ENCODE assay signal across 12 cellular contexts in the genomic region with DNA sequence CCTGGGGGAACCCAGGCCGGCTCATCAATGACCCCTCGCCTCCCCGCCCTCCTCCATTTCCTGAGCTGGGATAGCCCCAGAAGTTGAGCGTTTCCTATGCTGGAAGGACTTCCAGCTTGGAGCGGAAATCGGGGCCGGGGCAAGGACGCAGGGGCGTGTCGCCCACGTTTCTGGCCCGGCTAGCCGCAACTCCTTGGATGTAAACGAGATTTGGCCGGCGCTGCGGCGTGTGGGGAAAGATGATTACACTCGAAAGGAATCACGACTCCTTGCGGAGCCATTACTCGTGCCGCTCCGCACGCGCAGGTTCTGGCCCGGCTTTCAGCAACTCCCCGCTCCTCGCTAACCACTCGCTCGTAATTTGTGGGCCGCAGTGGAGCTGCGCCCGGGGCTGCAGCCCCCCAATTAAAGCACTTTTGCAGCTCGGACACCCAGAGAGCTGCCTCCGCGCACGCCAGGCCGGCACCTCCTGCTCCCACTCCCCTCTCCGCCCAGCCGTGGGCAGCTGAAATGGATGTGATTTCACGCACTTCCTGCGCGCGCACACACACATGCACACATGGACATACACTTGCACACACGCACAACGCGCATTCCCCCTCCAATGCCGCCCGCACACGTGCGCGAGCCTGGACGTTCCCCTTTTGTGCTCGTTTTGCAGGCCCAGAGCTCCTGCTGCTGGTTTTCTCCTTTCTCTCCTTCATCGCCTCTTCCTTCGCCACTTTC. TPM values are rescaled to one million over a fixed set of nuclear protein-coding genes. Genes with fewer than 3 reads are reported as not detected.
DNase-seq lines count a peak whose midpoint lies in the region; ATAC-seq and TF ChIP-seq lines count a peak whose summit lies in the region.
"Had no signal": no experiment of that assay in that cellular context is flagged by ENCODE, and none has a peak within 500 bp of the region (broad histone marks: within the 10 kb centered on the region; RNA-seq: fewer than 3 reads in every experiment).

No MANE protein-coding gene starts in this region.

- H3K27ac ChIP-seq in brain microvascular endothelial cell, result no peak overlapping the region
- no peak overlapping the region for H3K27ac ChIP-seq in lower lobe of right lung
- H3K27ac ChIP-seq in thoracic aorta, result no peak overlapping the region
- H3K27ac ChIP-seq: transverse colon had no signal

- H3K27me3 ChIP-seq in brain microvascular endothelial cell (replicated peaks) (peaks cover 7% of the 10 kb centered on the region), lower lobe of right lung (ENCODE audit: low read depth) (peaks cover 92% of the 10 kb centered on the region), thoracic aorta (replicated peaks; ENCODE audit: insufficient read depth) (peaks cover 68% of the 10 kb centered on the region), BE2C (peaks cover 97% of the 10 kb centered on the region)

- intact Hi-C loops in Right ventricle myocardium superior (cut with DNase I), result no loop called here
- intact Hi-C loops in left ventricle myocardium superior (cut with micrococcal nuclease), result no loop called here
- intact Hi-C loops in lower lobe of right lung (cut with DNase I), result no loop called here

- H3K4me3 ChIP-seq in brain microvascular endothelial cell (ENCODE audit: low read depth, low read length) (peak overlapping the region; percentile 22), lower lobe of right lung (peak overlapping the region; percentile 38), thoracic aorta (peak overlapping the region; percentile 51), BE2C (ENCODE audit: low read depth, low read length) (no peak overlapping the region)

- in situ Hi-C loops in brain microvascular endothelial cell (cut with HindIII; ENCODE audit: low pct_ligation_motif_present, low sequenced_read_pairs), result no loop called here

- DNase-seq in Right ventricle myocardium superior, result no peak
- no peak for DNase-seq in left ventricle myocardium superior
- DNase-seq in brain microvascular endothelial cell, result peak; percentile 16
- no peak for DNase-seq in lower lobe of right lung
- DNase-seq in thoracic aorta (ENCODE audit: low spot score), result no peak
- no peak for DNase-seq in BE2C
- DNase-seq: dermis blood vessel endothelial cell, T-helper 1 cell, transverse colon had no signal

- ATAC-seq in Right ventricle myocardium superior (ENCODE audit: poor library complexity), result peak; percentile 31
- ATAC-seq in left ventricle myocardium superior, result no peak
- ATAC-seq in lower lobe of right lung, result no peak
- ATAC-seq in thoracic aorta (ENCODE audit: insufficient number of reproducible peaks, low FRiP score, low read depth), result no peak
- ATAC-seq in GM18519 (IDR thresholded peaks at IDR 0.05; ENCODE audit: low FRiP score, unreplicated experiment), result no peak
- no peak for ATAC-seq in HG03469 (IDR thresholded peaks at IDR 0.05; ENCODE audit: unreplicated experiment)

- no peaks in the 10 kb centered on the region for H3K36me3 ChIP-seq in brain microvascular endothelial cell (replicated peaks)
- H3K36me3 ChIP-seq in lower lobe of right lung, result no peaks in the 10 kb centered on the region
- no peaks in the 10 kb centered on the region for H3K36me3 ChIP-seq in thoracic aorta
- H3K36me3 ChIP-seq in BE2C, result no peaks in the 10 kb centered on the region
- H3K36me3 ChIP-seq: transverse colon had no signal

- H3K9me3 ChIP-seq in lower lobe of right lung, result no peaks in the 10 kb centered on the region
- no peaks in the 10 kb centered on the region for H3K9me3 ChIP-seq in thoracic aorta
- peaks cover 5% of the 10 kb centered on the region; the same call in 1 of the 2 replicates for H3K9me3 ChIP-seq in BE2C
- H3K9me3 ChIP-seq: transverse colon had no signal

- TF ChIP-seq CTCF in brain microvascular endothelial cell (IDR thresholded peaks at IDR 0.05; ENCODE audit: low read depth, low read length, missing control alignments), result no peak
- no peak for TF ChIP-seq CTCF in lower lobe of right lung (IDR thresholded peaks at IDR 0.05)
- TF ChIP-seq CTCF in thoracic aorta (IDR thresholded peaks at IDR 0.05), result no peak
- TF ChIP-seq CTCF in BE2C (IDR thresholded peaks at IDR 0.05; ENCODE audit: low read depth, low read length), result no peak

- H3K4me1 ChIP-seq in lower lobe of right lung, result peaks cover 34% of the 10 kb centered on the region
- peaks cover 15 to 32% of the 10 kb centered on the region in 2 donors for H3K4me1 ChIP-seq in thoracic aorta (ENCODE audit: control insufficient read depth in 1 of 2, low read depth in 2 of 2)
- H3K4me1 ChIP-seq in BE2C, result no peaks in the 10 kb centered on the region

RNA-seq across cellular contexts. Expression of a gene that starts 15.7 kb away (rescaled TPM):
- total RNA-seq in Right ventricle myocardium superior, result not detected
- not detected for total RNA-seq in left ventricle myocardium superior
- not detected for total RNA-seq in lower lobe of right lung
- total RNA-seq in thoracic aorta, result not detected
- not detected for polyA plus RNA-seq in BE2C (2012; ENCODE audit: insufficient read depth, insufficient read length, low read depth)
- total RNA-seq: LHCN-M2, transverse colon had no signal

RNA-seq across cellular contexts. Expression of a gene that starts 25.7 kb away (rescaled TPM):
- total RNA-seq in Right ventricle myocardium superior, result not detected
- not detected for total RNA-seq in left ventricle myocardium superior
- not detected for total RNA-seq in lower lobe of right lung
- total RNA-seq in thoracic aorta, result not detected
- not detected for polyA plus RNA-seq in BE2C (2012; ENCODE audit: insufficient read depth, insufficient read length, low read depth)
- total RNA-seq: dermis blood vessel endothelial cell, LHCN-M2, transverse colon had no signal
